ENCODE assay signal across 8 cellular contexts in genomic region chr5:31639488-31640011, GRCh38. TPM values are rescaled to one million over a fixed set of nuclear protein-coding genes. Genes with fewer than 3 reads are reported as not detected.
A peak's percentile ranks its signal among the peaks of the same experiment; 100 is the strongest.
DNase-seq lines count a peak whose midpoint lies in the region; ATAC-seq and TF ChIP-seq lines count a peak whose summit lies in the region.

No MANE protein-coding gene starts in this region.

- H3K9me3 ChIP-seq in NT2/D1 (ENCODE audit: insufficient read depth, low read length) (no peaks in the 10 kb centered on the region), parathyroid adenoma (ENCODE audit: control insufficient read depth, low read length) (no peaks in the 10 kb centered on the region)

- H3K4me1 ChIP-seq in NT2/D1 (ENCODE audit: insufficient read depth, insufficient read length) (peaks cover 5% of the 10 kb centered on the region), parathyroid adenoma (peaks cover 4% of the 10 kb centered on the region)

- in situ Hi-C loops in GM13977 (cut with MboI; ENCODE audit: low pct_unique_long_range_greater_than_20kb, low sequenced_read_pairs, unreplicated experiment): no loop called here

- H3K36me3 ChIP-seq in NT2/D1 (ENCODE audit: insufficient read depth, insufficient read length, low read length) (no peaks in the 10 kb centered on the region), parathyroid adenoma (ENCODE audit: control insufficient read depth, insufficient read depth, low read length) (no peaks in the 10 kb centered on the region)

- H3K4me2 ChIP-seq in parathyroid adenoma (ENCODE audit: low read length): peak overlapping the region; percentile 60

- H3K27me3 ChIP-seq in NT2/D1 (ENCODE audit: insufficient read depth, insufficient read length) (peaks cover 27% of the 10 kb centered on the region), parathyroid adenoma (ENCODE audit: control insufficient read depth, insufficient read depth, low read length) (no peaks in the 10 kb centered on the region)

- H3K4me3 ChIP-seq in NT2/D1 (ENCODE audit: insufficient read length, low read depth): peak overlapping the region; percentile 51
- peak overlapping the region; percentile 31 for H3K4me3 ChIP-seq in epithelial cell of proximal tubule (ENCODE audit: low read depth, low read length)
- H3K4me3 ChIP-seq in parathyroid adenoma (ENCODE audit: low read depth, low read length): peak overlapping the region; percentile 33

- ATAC-seq in GM19397 (IDR thresholded peaks at IDR 0.05; ENCODE audit: unreplicated experiment): peak; percentile 4

- DNase-seq in NT2/D1 (ENCODE audit: low read depth, low spot score): no peak
- DNase-seq in epithelial cell of proximal tubule (ENCODE audit: low read depth): no peak
- no peak for DNase-seq in GM13977 (ENCODE audit: low spot score)
- no peak for DNase-seq in epidermal melanocyte (ENCODE audit: insufficient read length, low spot score)
- no peak for DNase-seq in NK-92 treated with Interleukin-12 subunit alpha and Interleukin-12 subunit beta, amount 100 ng/mL, for 24 hours (lab: John Stamatoyannopoulos, UW)
- no peak for DNase-seq in NCI-H1105 treated with DMSO at 0.1 percent for 48 hours (lab: John Stamatoyannopoulos, UW)

- H2AFZ ChIP-seq in parathyroid adenoma: peak overlapping the region; percentile 77

- H3K27ac ChIP-seq in parathyroid adenoma: no peak overlapping the region

- TF ChIP-seq CTCF in epithelial cell of proximal tubule (conservative IDR thresholded peaks at IDR 0.05; ENCODE audit: low read depth, low read length) (no peak), parathyroid adenoma (IDR thresholded peaks at IDR 0.05) (no peak), GM13977 (IDR thresholded peaks at IDR 0.05; ENCODE audit: extremely low read depth, insufficient read depth, missing control alignments) (no peak)

- H3K9ac ChIP-seq in NT2/D1 (ENCODE audit: insufficient read length, low read depth) (peak overlapping the region; percentile 82), parathyroid adenoma (no peak overlapping the region)

- H3K79me2 ChIP-seq in parathyroid adenoma: no peaks in the 10 kb centered on the region

RNA-seq across cellular contexts. Expression of gene PDZD2, which starts 0.6 kb away (rescaled TPM):
- 1.8 and 8.4 TPM in 2 replicates for total RNA-seq in epithelial cell of proximal tubule
